16 cellular contexts compared by ENCODE assay signal in genomic region chr9:124411514-124412227, GRCh38. TPM values are rescaled to one million over a fixed set of nuclear protein-coding genes. Genes with fewer than 3 reads are reported as not detected.
DNase-seq lines count a peak whose midpoint lies in the region; ATAC-seq and TF ChIP-seq lines count a peak whose summit lies in the region.
"Had no signal": no experiment of that assay in that cellular context is flagged by ENCODE, and none has a peak within 500 bp of the region (broad histone marks: within the 10 kb centered on the region; RNA-seq: fewer than 3 reads in every experiment).

No MANE protein-coding gene starts in this region.

- H3K9me3 ChIP-seq in RWPE2 (ENCODE audit: severe bottlenecking): no peaks in the 10 kb centered on the region
- H3K9me3 ChIP-seq in skeletal muscle satellite cell (replicated peaks; ENCODE audit: low read length): peaks cover 4% of the 10 kb centered on the region

- ATAC-seq in activated T-cell treated with anti-CD3 and anti-CD28 coated beads, Interleukin-2, amount 50 U/mL, for 4 hours: no peak
- peak; percentile 65 for ATAC-seq in RWPE2 (ENCODE audit: low read depth)

- H3K9me3 Mint-ChIP-seq in activated T-cell treated with anti-CD3 and anti-CD28 coated beads, Interleukin-2, amount 50 U/mL, for 24 hours: no peaks in the 10 kb centered on the region
- no peaks in the 10 kb centered on the region for H3K9me3 Mint-ChIP-seq in activated T-cell treated with anti-CD3 and anti-CD28 coated beads, Interleukin-2, amount 50 U/mL, for 4 hours
- H3K9me3 Mint-ChIP-seq in progenitor cell of endocrine pancreas (ENCODE audit: low read depth) (peaks cover 4% of the 10 kb centered on the region), glutamatergic neuron (ENCODE audit: unreplicated experiment) (peaks cover 7% of the 10 kb centered on the region)

- peak overlapping the region; percentile 79 for H3K9ac ChIP-seq in skeletal muscle satellite cell (ENCODE audit: low read depth, low read length)

- peak overlapping the region; percentile 83 for H3K4me2 ChIP-seq in skeletal muscle satellite cell (ENCODE audit: low read length)

- DNase-seq in activated T-cell treated with anti-CD3 and anti-CD28 coated beads, Interleukin-2, amount 50 U/mL, for 24 hours: no peak
- DNase-seq in activated T-cell treated with anti-CD3 and anti-CD28 coated beads, Interleukin-2, amount 50 U/mL, for 4 hours: no peak
- DNase-seq in RWPE2 (ENCODE audit: low spot score): no peak
- peak; percentile 91 for DNase-seq in fibroblast of mammary gland (ENCODE audit: low read depth)
- no peak for DNase-seq in progenitor cell of endocrine pancreas (ENCODE audit: low spot score, unreplicated experiment)
- no peak for DNase-seq in glutamatergic neuron
- no peak for DNase-seq in DMS 273 treated with DMSO at 0.1 percent for 48 hours (lab: John Stamatoyannopoulos, UW)
- DNase-seq: 8988T; activated CD4-positive, alpha-beta memory T cell treated with anti-CD3 and anti-CD28 coated beads for 36 hours; activated naive CD4-positive, alpha-beta T cell treated with anti-CD3 and anti-CD28 coated beads, Interleukin-2, amount 10 ng/mL, durations not matched to agents 7 days and 5 days; dorsolateral prefrontal cortex; GDM1; midbrain; NCI-H187 treated with DMSO at 0.1 percent for 48 hours; T-helper 2 cell had no signal

- peaks cover 53% of the 10 kb centered on the region for H3K4me1 ChIP-seq in RWPE2 (ENCODE audit: insufficient read depth, poor library complexity, severe bottlenecking)
- H3K4me1 ChIP-seq in skeletal muscle satellite cell (ENCODE audit: control insufficient read depth, insufficient read depth, low read length): peaks cover 61% of the 10 kb centered on the region

- H3K4me3 ChIP-seq in RWPE2 (ENCODE audit: severe bottlenecking) (no peak overlapping the region), fibroblast of mammary gland (ENCODE audit: control insufficient read depth, low read depth, low read length) (peak overlapping the region; percentile 33), skeletal muscle satellite cell (ENCODE audit: low read length) (peak overlapping the region; percentile 63)
- H3K4me3 ChIP-seq: dorsolateral prefrontal cortex had no signal

- H3K27me3 ChIP-seq in RWPE2 (ENCODE audit: insufficient read depth, poor library complexity, severe bottlenecking) (no peaks in the 10 kb centered on the region), skeletal muscle satellite cell (ENCODE audit: control insufficient read depth, insufficient read depth, low read length) (no peaks in the 10 kb centered on the region)
- H3K27me3 ChIP-seq: dorsolateral prefrontal cortex had no signal

- TF ChIP-seq CTCF in RWPE2 (IDR thresholded peaks at IDR 0.05; ENCODE audit: poor library complexity, severe bottlenecking): no peak
- no peak for TF ChIP-seq CTCF in fibroblast of mammary gland (conservative IDR thresholded peaks at IDR 0.05; ENCODE audit: control insufficient read depth, insufficient read depth, low read depth, low read length)
- no peak for TF ChIP-seq CTCF in progenitor cell of endocrine pancreas (IDR thresholded peaks at IDR 0.05; ENCODE audit: unreplicated experiment)
- TF ChIP-seq CTCF in glutamatergic neuron (IDR thresholded peaks at IDR 0.05; ENCODE audit: partially characterized antibody, unreplicated experiment): no peak

- peaks cover 56% of the 10 kb centered on the region for H3K4me1 Mint-ChIP-seq in activated T-cell treated with anti-CD3 and anti-CD28 coated beads, Interleukin-2, amount 50 U/mL, for 24 hours (ENCODE audit: low read depth)
- peaks cover 49% of the 10 kb centered on the region for H3K4me1 Mint-ChIP-seq in activated T-cell treated with anti-CD3 and anti-CD28 coated beads, Interleukin-2, amount 50 U/mL, for 4 hours (ENCODE audit: low read depth)
- peaks cover 9% of the 10 kb centered on the region for H3K4me1 Mint-ChIP-seq in progenitor cell of endocrine pancreas (ENCODE audit: low read depth)
- peaks cover 3% of the 10 kb centered on the region for H3K4me1 Mint-ChIP-seq in glutamatergic neuron (ENCODE audit: low read depth, unreplicated experiment)

- H3K27me3 Mint-ChIP-seq in activated T-cell treated with anti-CD3 and anti-CD28 coated beads, Interleukin-2, amount 50 U/mL, for 24 hours: no peaks in the 10 kb centered on the region
- no peaks in the 10 kb centered on the region for H3K27me3 Mint-ChIP-seq in activated T-cell treated with anti-CD3 and anti-CD28 coated beads, Interleukin-2, amount 50 U/mL, for 4 hours (ENCODE audit: low read depth)
- no peaks in the 10 kb centered on the region for H3K27me3 Mint-ChIP-seq in progenitor cell of endocrine pancreas
- H3K27me3 Mint-ChIP-seq in glutamatergic neuron (ENCODE audit: unreplicated experiment): peaks cover 3% of the 10 kb centered on the region
- H3K27me3 Mint-ChIP-seq: activated CD4-positive, alpha-beta memory T cell treated with anti-CD3 and anti-CD28 coated beads for 36 hours; activated naive CD4-positive, alpha-beta T cell treated with anti-CD3 and anti-CD28 coated beads, Interleukin-2, amount 10 ng/mL, durations not matched to agents 7 days and 5 days had no signal

- peaks cover 82% of the 10 kb centered on the region for H3K36me3 ChIP-seq in RWPE2 (ENCODE audit: low read depth)
- H3K36me3 ChIP-seq in skeletal muscle satellite cell (ENCODE audit: insufficient read depth, low read length): peaks cover 62% of the 10 kb centered on the region

- H3K4me3 Mint-ChIP-seq in activated T-cell treated with anti-CD3 and anti-CD28 coated beads, Interleukin-2, amount 50 U/mL, for 24 hours: no peak overlapping the region
- no peak overlapping the region for H3K4me3 Mint-ChIP-seq in activated T-cell treated with anti-CD3 and anti-CD28 coated beads, Interleukin-2, amount 50 U/mL, for 4 hours
- H3K4me3 Mint-ChIP-seq in progenitor cell of endocrine pancreas (ENCODE audit: low read depth): no peak overlapping the region
- H3K4me3 Mint-ChIP-seq in glutamatergic neuron (ENCODE audit: unreplicated experiment): no peak overlapping the region
- H3K4me3 Mint-ChIP-seq: activated CD4-positive, alpha-beta memory T cell treated with anti-CD3 and anti-CD28 coated beads for 36 hours; activated naive CD4-positive, alpha-beta T cell treated with anti-CD3 and anti-CD28 coated beads, Interleukin-2, amount 10 ng/mL, durations not matched to agents 7 days and 5 days had no signal

- H3K27ac ChIP-seq in RWPE2 (ENCODE audit: poor library complexity, severe bottlenecking): peak overlapping the region; percentile 94
- H3K27ac ChIP-seq: dorsolateral prefrontal cortex had no signal

- H3K27ac Mint-ChIP-seq in activated T-cell treated with anti-CD3 and anti-CD28 coated beads, Interleukin-2, amount 50 U/mL, for 24 hours: peak overlapping the region; percentile 30
- no peak overlapping the region for H3K27ac Mint-ChIP-seq in progenitor cell of endocrine pancreas
- H3K27ac Mint-ChIP-seq in glutamatergic neuron (ENCODE audit: unreplicated experiment): no peak overlapping the region
- H3K27ac Mint-ChIP-seq: activated CD4-positive, alpha-beta memory T cell treated with anti-CD3 and anti-CD28 coated beads for 36 hours; activated naive CD4-positive, alpha-beta T cell treated with anti-CD3 and anti-CD28 coated beads, Interleukin-2, amount 10 ng/mL, durations not matched to agents 7 days and 5 days had no signal

- H3K36me3 Mint-ChIP-seq in activated T-cell treated with anti-CD3 and anti-CD28 coated beads, Interleukin-2, amount 50 U/mL, for 24 hours (ENCODE audit: low read depth): peaks cover 84% of the 10 kb centered on the region
- peaks cover 53% of the 10 kb centered on the region for H3K36me3 Mint-ChIP-seq in activated T-cell treated with anti-CD3 and anti-CD28 coated beads, Interleukin-2, amount 50 U/mL, for 4 hours (ENCODE audit: insufficient read depth)
- H3K36me3 Mint-ChIP-seq in progenitor cell of endocrine pancreas (ENCODE audit: insufficient read depth): peaks cover 21% of the 10 kb centered on the region
- no peaks in the 10 kb centered on the region for H3K36me3 Mint-ChIP-seq in glutamatergic neuron (ENCODE audit: unreplicated experiment)

RNA-seq across cellular contexts. Expression of gene PSMB7, which starts 3.6 kb away (rescaled TPM):
- total RNA-seq in activated T-cell treated with anti-CD3 and anti-CD28 coated beads, Interleukin-2, amount 50 U/mL, for 4 hours: 100 to 1,000 TPM; 298 to 324 (median 309) TPM
- 244 and 299 TPM in 2 replicates for total RNA-seq in skeletal muscle satellite cell (2012; rRNA removed)
- total RNA-seq in progenitor cell of endocrine pancreas: 143 and 144 TPM in 2 replicates
- 185 TPM for total RNA-seq in glutamatergic neuron (ENCODE audit: unreplicated experiment)

RNA-seq across cellular contexts. Expression of gene ADGRD2, which starts 38.6 kb away (rescaled TPM):
- not detected for total RNA-seq in activated T-cell treated with anti-CD3 and anti-CD28 coated beads, Interleukin-2, amount 50 U/mL, for 4 hours
- total RNA-seq in skeletal muscle satellite cell (2012; rRNA removed): not detected in 2 replicates
- not detected in 2 replicates for total RNA-seq in progenitor cell of endocrine pancreas
- total RNA-seq in glutamatergic neuron (ENCODE audit: unreplicated experiment): not detected
- total RNA-seq: activated CD4-positive, alpha-beta memory T cell treated with anti-CD3 and anti-CD28 coated beads for 36 hours had no signal
